Comparison of ENCODE assay signal across 16 cellular contexts in the genomic region with DNA sequence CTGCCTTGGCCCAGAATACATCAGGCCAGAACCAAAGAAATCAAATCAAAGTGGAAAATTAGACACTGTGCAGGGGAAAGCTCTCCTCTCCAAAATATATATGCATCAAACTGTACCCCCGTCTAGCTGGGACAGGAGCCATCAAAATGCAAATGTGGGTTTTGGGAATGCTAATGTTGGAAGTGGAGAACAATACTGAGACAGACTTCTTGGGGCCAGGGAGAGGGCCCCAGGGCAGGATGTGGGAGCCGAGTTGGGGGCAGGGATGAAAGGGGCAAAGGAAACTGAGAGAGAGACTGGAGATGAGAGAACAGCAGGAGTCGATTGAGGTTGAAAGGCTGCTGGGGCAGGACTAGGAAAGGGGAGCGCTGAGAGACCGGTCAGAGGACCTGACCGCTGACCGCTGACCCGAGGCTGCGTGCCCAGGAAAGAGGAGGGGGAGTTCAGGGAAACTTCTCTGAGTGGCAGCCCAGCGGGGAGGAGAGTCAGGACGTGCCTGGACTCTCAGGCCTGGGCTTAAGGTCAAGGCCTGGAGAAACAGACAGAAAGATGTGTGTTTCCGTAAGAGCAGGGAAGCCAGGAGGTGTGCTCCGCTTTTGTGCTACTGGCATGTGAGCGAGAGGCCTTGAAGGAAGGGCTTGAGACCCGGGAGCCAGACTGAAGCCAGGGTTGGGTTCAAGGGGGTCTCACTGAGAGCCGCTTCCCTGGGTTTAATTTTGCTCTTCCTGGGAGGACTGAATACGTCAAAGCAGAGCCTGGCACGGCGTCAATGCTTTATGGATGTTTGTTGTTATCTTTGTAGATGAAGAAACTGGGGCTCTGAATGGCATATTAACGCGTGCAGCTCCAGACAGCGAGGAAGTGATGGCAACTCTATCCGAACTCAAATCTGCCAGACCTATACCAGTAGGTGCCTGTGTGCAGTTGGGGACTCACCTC.
DNase-seq lines count a peak whose midpoint lies in the region; ATAC-seq and TF ChIP-seq lines count a peak whose summit lies in the region.
"Had no signal": no experiment of that assay in that cellular context is flagged by ENCODE, and none has a peak within 500 bp of the region (broad histone marks: within the 10 kb centered on the region; RNA-seq: fewer than 3 reads in every experiment).

No MANE protein-coding gene starts in this region.

- ATAC-seq in GM21619 (IDR thresholded peaks at IDR 0.05; ENCODE audit: unreplicated experiment), result no peak
- ATAC-seq: gastroesophageal sphincter, left lung had no signal

- H3K27ac Mint-ChIP-seq in activated CD4-positive, alpha-beta T cell treated with anti-CD3 and anti-CD28 coated beads, Interleukin-2, amount 10 ng/mL, durations not matched to agents 24 days and 14 days, result peak overlapping the region; percentile 71
- peak overlapping the region; percentile 72 for H3K27ac Mint-ChIP-seq in progenitor cell of endocrine pancreas
- H3K27ac Mint-ChIP-seq: IgD-negative memory B cell had no signal

- H3K4me1 Mint-ChIP-seq in activated CD4-positive, alpha-beta T cell treated with anti-CD3 and anti-CD28 coated beads, Interleukin-2, amount 10 ng/mL, durations not matched to agents 24 days and 14 days, result peaks cover 34% of the 10 kb centered on the region
- peaks cover 44% of the 10 kb centered on the region for H3K4me1 Mint-ChIP-seq in progenitor cell of endocrine pancreas (ENCODE audit: low read depth)

- H3K4me3 Mint-ChIP-seq in activated CD4-positive, alpha-beta T cell treated with anti-CD3 and anti-CD28 coated beads, Interleukin-2, amount 10 ng/mL, durations not matched to agents 24 days and 14 days, result no peak overlapping the region
- peak overlapping the region; percentile 2 for H3K4me3 Mint-ChIP-seq in progenitor cell of endocrine pancreas (ENCODE audit: low read depth)

- H3K36me3 Mint-ChIP-seq in activated CD4-positive, alpha-beta T cell treated with anti-CD3 and anti-CD28 coated beads, Interleukin-2, amount 10 ng/mL, durations not matched to agents 24 days and 14 days (ENCODE audit: low read depth), result no peaks in the 10 kb centered on the region
- no peaks in the 10 kb centered on the region for H3K36me3 Mint-ChIP-seq in progenitor cell of endocrine pancreas (ENCODE audit: insufficient read depth)
- H3K36me3 Mint-ChIP-seq: CD4-positive, alpha-beta memory T cell had no signal

- no peaks in the 10 kb centered on the region for H3K27me3 Mint-ChIP-seq in activated CD4-positive, alpha-beta T cell treated with anti-CD3 and anti-CD28 coated beads, Interleukin-2, amount 10 ng/mL, durations not matched to agents 24 days and 14 days
- H3K27me3 Mint-ChIP-seq in progenitor cell of endocrine pancreas, result peaks cover 54% of the 10 kb centered on the region
- H3K27me3 Mint-ChIP-seq: CD4-positive, alpha-beta memory T cell had no signal

- no peak overlapping the region for H3K4me3 ChIP-seq in choroid plexus epithelial cell (ENCODE audit: low read depth, low read length)
- H3K4me3 ChIP-seq: gastroesophageal sphincter, left lung had no signal

- intact Hi-C loops in activated CD4-positive, alpha-beta T cell treated with anti-CD3 and anti-CD28 coated beads, Interleukin-2, amount 10 ng/mL, durations not matched to agents 24 days and 14 days (cut with micrococcal nuclease), result no loop called here

- TF ChIP-seq CTCF in choroid plexus epithelial cell (conservative IDR thresholded peaks at IDR 0.05; ENCODE audit: low read depth, low read length) (no peak), progenitor cell of endocrine pancreas (IDR thresholded peaks at IDR 0.05; ENCODE audit: unreplicated experiment) (no peak)

- no peak for DNase-seq in activated CD4-positive, alpha-beta T cell treated with anti-CD3 and anti-CD28 coated beads, Interleukin-2, amount 10 ng/mL, durations not matched to agents 24 days and 14 days
- no peak for DNase-seq in activated CD4-positive, alpha-beta T cell treated with anti-CD3 and anti-CD28 coated beads for 1 hour
- DNase-seq in choroid plexus epithelial cell (ENCODE audit: low read depth) (peak; percentile 16), islet precursor cell (peak; percentile 97), progenitor cell of endocrine pancreas (ENCODE audit: low spot score, unreplicated experiment) (no peak), COLO829 (ENCODE audit: low spot score) (no peak), SW 1271 (lab: John Stamatoyannopoulos, UW) (no peak)
- DNase-seq: activated naive CD4-positive, alpha-beta T cell; CD4-positive, alpha-beta memory T cell; left lung; NCI-H1048; NCI-H2171; stimulated activated naive CD4-positive, alpha-beta T cell had no signal

- no peaks in the 10 kb centered on the region for H3K9me3 Mint-ChIP-seq in activated CD4-positive, alpha-beta T cell treated with anti-CD3 and anti-CD28 coated beads, Interleukin-2, amount 10 ng/mL, durations not matched to agents 24 days and 14 days
- H3K9me3 Mint-ChIP-seq in progenitor cell of endocrine pancreas (ENCODE audit: low read depth), result no peaks in the 10 kb centered on the region
- H3K9me3 Mint-ChIP-seq: CD4-positive, alpha-beta memory T cell; IgD-negative memory B cell had no signal

Comparison
In these comparisons a context has a peak if more than half of its experiments do, and no peak if none do; other contexts are left out.
1. DNase-seq: peak in choroid plexus epithelial cell (single experiment) and islet precursor cell (single experiment); none in activated CD4-positive, alpha-beta T cell treated with anti-CD3 and anti-CD28 coated beads, Interleukin-2, amount 10 ng/mL, durations not matched to agents 24 days and 14 days (single experiment), activated CD4-positive, alpha-beta T cell treated with anti-CD3 and anti-CD28 coated beads for 1 hour (single experiment), progenitor cell of endocrine pancreas (single experiment), COLO829 (single experiment) and SW 1271 (0 of 2).